Comparison of ENCODE assay signal across 11 cellular contexts in genomic region chr10:103154464-103155299, GRCh38. TPM values are rescaled to one million over a fixed set of nuclear protein-coding genes. Genes with fewer than 3 reads are reported as not detected.
DNase-seq lines count a peak whose midpoint lies in the region; ATAC-seq and TF ChIP-seq lines count a peak whose summit lies in the region.
"Had no signal": no experiment of that assay in that cellular context is flagged by ENCODE, and none has a peak within 500 bp of the region (broad histone marks: within the 10 kb centered on the region; RNA-seq: fewer than 3 reads in every experiment).

No MANE protein-coding gene starts in this region.

- H3K27me3 ChIP-seq in ACC112 (ENCODE audit: insufficient read depth, low read length) (no peaks in the 10 kb centered on the region), Panc1 (ENCODE audit: control insufficient read depth, insufficient read depth, low read length) (no peaks in the 10 kb centered on the region), fibroblast of lung (ENCODE audit: control insufficient read depth, insufficient read depth, low read length) (no peaks in the 10 kb centered on the region)
- H3K27me3 ChIP-seq in effector memory CD4-positive, alpha-beta T cell (replicated peaks; ENCODE audit: control insufficient read depth, insufficient read depth, low read length, poor library complexity, severe bottlenecking), result no peaks in the 10 kb centered on the region

- ATAC-seq in Panc1 (peak; percentile 42), HG03280 (IDR thresholded peaks at IDR 0.05; ENCODE audit: unreplicated experiment) (no peak)
- ATAC-seq: activated CD8-positive, alpha-beta T cell treated with anti-CD3 and anti-CD28 coated beads for 36 hours had no signal

- DNase-seq in Panc1 (ENCODE audit: low read depth, low spot score) (no peak), fibroblast of lung (ENCODE audit: low read depth in 2 of 2) (peak; percentile 31 to 64), nephron progenitor cell (no peak), hippocampal formation (lab: John Stamatoyannopoulos, UW) (no peak), GM03348 (ENCODE audit: low spot score) (no peak)
- DNase-seq in effector memory CD4-positive, alpha-beta T cell, result no peak
- DNase-seq: activated CD8-positive, alpha-beta T cell treated with anti-CD3 and anti-CD28 coated beads for 36 hours; NCI-H1092; SHP77 had no signal

- H3K36me3 ChIP-seq in ACC112 (ENCODE audit: insufficient read depth, low read length), result peaks cover 7% of the 10 kb centered on the region
- H3K36me3 ChIP-seq in Panc1 (ENCODE audit: control insufficient read depth, insufficient read depth, low read length), result peaks cover 31% of the 10 kb centered on the region
- H3K36me3 ChIP-seq in fibroblast of lung (ENCODE audit: control insufficient read depth, insufficient read depth, low read length), result no peaks in the 10 kb centered on the region
- H3K36me3 ChIP-seq in effector memory CD4-positive, alpha-beta T cell (ENCODE audit: control insufficient read depth, insufficient read depth, low read length), result no peaks in the 10 kb centered on the region

- H3K4me2 ChIP-seq in fibroblast of lung (ENCODE audit: extremely low read depth, insufficient read depth, low read length), result peak overlapping the region; percentile 30

- peaks cover 25% of the 10 kb centered on the region for H3K79me2 ChIP-seq in ACC112 (ENCODE audit: control insufficient read depth, insufficient read depth, low read length, unreplicated experiment)
- H3K79me2 ChIP-seq in fibroblast of lung (ENCODE audit: control insufficient read depth, insufficient read depth, low read length), result peaks cover 5% of the 10 kb centered on the region

- no peak overlapping the region for H3K9ac ChIP-seq in fibroblast of lung (ENCODE audit: insufficient read depth, low read length)

- H3K36me3 Mint-ChIP-seq in nephron progenitor cell (ENCODE audit: low read depth), result peaks cover 62% of the 10 kb centered on the region

- H2AFZ ChIP-seq in ACC112 (ENCODE audit: low read length, unreplicated experiment) (no peak overlapping the region), fibroblast of lung (ENCODE audit: low read length) (no peak overlapping the region)

- H3K27ac Mint-ChIP-seq in nephron progenitor cell, result peak overlapping the region; percentile 14
- H3K27ac Mint-ChIP-seq: activated CD8-positive, alpha-beta T cell treated with anti-CD3 and anti-CD28 coated beads for 36 hours had no signal

- POLR2A ChIA-PET in Panc1 (lab: Charles Lee), result interaction anchor here (0.5 to 0.6 kb wide), 4 partner anchors 11 to 199 kb away, joined by 3 to 12 read pairs (median 8); no protein-coding TSS in a partner anchor

- H3K4me3 ChIP-seq in ACC112 (ENCODE audit: low read depth, low read length) (peak overlapping the region; percentile 13), Panc1 (ENCODE audit: low read depth in 2 of 2, low read length in 2 of 2) (no peak overlapping the region), fibroblast of lung (replicated peaks in 1 of 4; ENCODE audit: control extremely low read depth in 1 of 4, insufficient read depth in 1 of 4, low read depth in 3 of 4, low read length in 4 of 4) (peak overlapping the region in 1 of 4 experiments; percentile 29)
- no peak overlapping the region for H3K4me3 ChIP-seq in effector memory CD4-positive, alpha-beta T cell (ENCODE audit: insufficient read depth, low read depth, low read length, poor library complexity, severe bottlenecking)

- no TSS peak for BruUV-seq in Panc1 (replicated peaks; lab: Mats Ljungman, UMichigan)

- in situ Hi-C loops in Panc1 (cut with HindIII; ENCODE audit: low pct_unique_long_range_greater_than_20kb, low sequenced_read_pairs), result no loop called here

- intact Hi-C loops in Panc1 (cut with micrococcal nuclease; ENCODE audit: unreplicated experiment), result no loop called here

- no peak for TF ChIP-seq CTCF in Panc1 (IDR thresholded peaks at IDR 0.05)
- TF ChIP-seq CTCF in fibroblast of lung (conservative IDR thresholded peaks at IDR 0.05 in 1 of 2, IDR thresholded peaks at IDR 0.05 in 1 of 2; ENCODE audit: low read depth in 1 of 2, low read length in 2 of 2), result no peak
- TF ChIP-seq CTCF in nephron progenitor cell (IDR thresholded peaks at IDR 0.05), result no peak

- H3K27ac ChIP-seq in ACC112 (ENCODE audit: low read depth, low read length) (peak overlapping the region; percentile 81), Panc1 (ENCODE audit: low read length) (peak overlapping the region; percentile 88), fibroblast of lung (ENCODE audit: insufficient read depth, low read length) (no peak overlapping the region)
- H3K27ac ChIP-seq in effector memory CD4-positive, alpha-beta T cell (ENCODE audit: insufficient read depth, low read length, poor library complexity, severe bottlenecking), result no peak overlapping the region

- no peaks in the 10 kb centered on the region for H4K20me1 ChIP-seq in fibroblast of lung (ENCODE audit: control insufficient read depth, extremely low read depth, insufficient read depth, low read length)

- no peak overlapping the region for H3K4me3 Mint-ChIP-seq in nephron progenitor cell
- H3K4me3 Mint-ChIP-seq: activated CD8-positive, alpha-beta T cell treated with anti-CD3 and anti-CD28 coated beads for 36 hours had no signal

- CTCF ChIA-PET in Panc1 (lab: Charles Lee), result no interaction called here

- H3K9me3 ChIP-seq in Panc1 (ENCODE audit: control insufficient read depth, insufficient read depth, low read depth, low read length) (no peaks in the 10 kb centered on the region), fibroblast of lung (ENCODE audit: control insufficient read depth, insufficient read depth, low read depth, low read length) (no peaks in the 10 kb centered on the region)
- H3K9me3 ChIP-seq in effector memory CD4-positive, alpha-beta T cell (ENCODE audit: control insufficient read depth, low read length), result no peaks in the 10 kb centered on the region

- peaks cover 24% of the 10 kb centered on the region for H3K4me1 ChIP-seq in ACC112 (ENCODE audit: control insufficient read depth, insufficient read depth, low read length, unreplicated experiment)
- peaks cover 42% of the 10 kb centered on the region for H3K4me1 ChIP-seq in Panc1 (ENCODE audit: control insufficient read depth, insufficient read depth, low read length)
- peaks cover 13% of the 10 kb centered on the region for H3K4me1 ChIP-seq in fibroblast of lung (ENCODE audit: control insufficient read depth, extremely low read depth, insufficient read depth, low read length)
- no peaks in the 10 kb centered on the region for H3K4me1 ChIP-seq in effector memory CD4-positive, alpha-beta T cell (ENCODE audit: control insufficient read depth, insufficient read depth, low read length, poor library complexity, severe bottlenecking)

- peaks cover 21% of the 10 kb centered on the region for H3K9me3 Mint-ChIP-seq in nephron progenitor cell
- H3K9me3 Mint-ChIP-seq: activated CD8-positive, alpha-beta T cell treated with anti-CD3 and anti-CD28 coated beads for 36 hours had no signal

- H3K4me1 Mint-ChIP-seq in nephron progenitor cell, result peaks cover 36% of the 10 kb centered on the region

- no peaks in the 10 kb centered on the region for H3K27me3 Mint-ChIP-seq in nephron progenitor cell (ENCODE audit: low read depth, poor library complexity)
- H3K27me3 Mint-ChIP-seq: activated CD8-positive, alpha-beta T cell treated with anti-CD3 and anti-CD28 coated beads for 36 hours had no signal

RNA-seq across cellular contexts. Expression of gene NT5C2, which starts 38.4 kb away (rescaled TPM):
- 150 TPM for total RNA-seq in Panc1 (2021; ENCODE audit: unreplicated experiment)
- 85.3 TPM for polyA plus RNA-seq in Panc1 (2012; ENCODE audit: insufficient read length)
- total RNA-seq in fibroblast of lung, result 66.8 and 82.2 TPM in 2 replicates
- polyA plus RNA-seq in fibroblast of lung, result 64.0 and 74.3 TPM in 2 replicates
- 47.9 and 58.2 TPM in 2 replicates for polyA plus RNA-seq in fibroblast of lung (2012)
- polyA minus RNA-seq in fibroblast of lung (ENCODE audit: low replicate concordance), result 33.3 and 40.0 TPM in 2 replicates

Comparison
In these comparisons a context has a peak if more than half of its experiments do, and no peak if none do; other contexts are left out.
1. H3K27ac ChIP-seq: peak in ACC112 (single experiment) and Panc1 (single experiment); none in fibroblast of lung (single experiment) and effector memory CD4-positive, alpha-beta T cell (single experiment).
2. DNase-seq: peak in fibroblast of lung (2 of 2); none in Panc1 (single experiment), nephron progenitor cell (single experiment), hippocampal formation (0 of 2), effector memory CD4-positive, alpha-beta T cell (0 of 3) and GM03348 (single experiment).